ENCODE assay signal across 8 cellular contexts in the genomic region with DNA sequence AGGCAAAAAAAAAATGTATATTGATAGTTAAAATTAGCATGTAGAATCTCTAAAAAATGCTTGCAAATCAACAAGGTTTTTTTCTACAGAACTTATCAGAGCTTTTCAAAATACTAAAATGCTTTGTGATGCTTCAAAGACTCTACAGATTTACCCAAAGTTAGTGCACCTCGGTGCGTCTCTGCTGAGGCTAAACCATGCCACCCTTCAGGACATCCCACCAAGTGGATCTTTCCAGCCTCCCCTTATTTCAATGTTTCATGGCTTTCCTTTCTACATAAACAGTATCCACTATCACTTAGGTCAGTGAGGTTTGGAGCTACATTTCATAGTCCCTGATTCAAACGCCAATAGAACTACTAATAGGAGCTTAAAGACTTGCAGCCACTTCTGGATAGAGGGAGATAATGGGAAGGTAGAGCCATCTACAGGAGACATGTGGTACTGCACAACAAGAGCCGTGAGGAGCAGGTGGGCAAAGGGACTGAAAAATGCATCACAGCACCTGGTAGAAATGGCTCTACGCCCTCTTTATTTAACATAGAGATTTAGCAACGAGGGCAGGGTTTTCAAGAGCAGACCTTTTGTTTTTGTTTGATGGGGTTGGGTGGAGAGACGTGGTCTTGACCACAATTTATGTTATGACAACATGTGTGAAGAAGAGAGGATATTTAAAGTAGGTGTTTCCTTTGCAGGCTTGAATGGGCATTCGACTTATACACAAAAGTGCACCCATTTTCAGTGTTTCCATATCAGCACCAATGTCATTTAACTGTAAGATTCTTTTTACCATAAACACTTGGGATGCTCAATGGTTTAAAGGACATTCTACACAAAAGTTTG. TPM values are rescaled to one million over a fixed set of nuclear protein-coding genes. Genes with fewer than 3 reads are reported as not detected.
DNase-seq lines count a peak whose midpoint lies in the region; ATAC-seq, FAIRE-seq and TF ChIP-seq lines count a peak whose summit lies in the region.

No MANE protein-coding gene starts in this region.

- H3K27me3 Mint-ChIP-seq in activated CD8-positive, alpha-beta T cell treated with anti-CD3 and anti-CD28 coated beads for 36 hours = peaks cover 2% of the 10 kb centered on the region

- WGBS in gastroesophageal sphincter (ENCODE audit: low coverage in 1 of 2), 2 donors = 27 to 41% methylated on average over 6 to 8 of the region's 8 CpGs
- WGBS in pancreas, 2 donors = 27 to 29% methylated on average over 8 of the region's 8 CpGs

- TF ChIP-seq EP300 in gastroesophageal sphincter (IDR thresholded peaks at IDR 0.05) = no peak

- ATAC-seq in HG03025 (IDR thresholded peaks at IDR 0.05; ENCODE audit: low FRiP score, unreplicated experiment) (peak; percentile 63), gastroesophageal sphincter (peak; percentile 50), pancreas (peak; percentile 50 to 83 (median 78)), GM21786 (IDR thresholded peaks at IDR 0.05; ENCODE audit: unreplicated experiment) (no peak)
- ATAC-seq in activated CD8-positive, alpha-beta T cell treated with anti-CD3 and anti-CD28 coated beads for 36 hours = peak; percentile 74

- H3K4me1 Mint-ChIP-seq in activated CD8-positive, alpha-beta T cell treated with anti-CD3 and anti-CD28 coated beads for 36 hours (ENCODE audit: low read depth) = no peaks in the 10 kb centered on the region

- intact Hi-C loops in activated CD8-positive, alpha-beta T cell treated with anti-CD3 and anti-CD28 coated beads for 36 hours (cut with micrococcal nuclease) = loop anchor here (5.0 to 10.0 kb wide), 3 partner anchors 51 to 699 kb away; no protein-coding TSS in a partner anchor
- intact Hi-C loops in pancreas (cut with DNase I) = no loop called here

- no peak for TF ChIP-seq POLR2A in gastroesophageal sphincter (IDR thresholded peaks at IDR 0.05)

- peaks cover 6% of the 10 kb centered on the region for H3K27me3 ChIP-seq in gastroesophageal sphincter
- H3K27me3 ChIP-seq in pancreas = no peaks in the 10 kb centered on the region

- POLR2A ChIA-PET in AG04449 (lab: Yijun Ruan, JAX) = interaction anchor here (1.1 kb wide), 1 partner anchor 701 kb away, joined by 3 read pairs; no protein-coding TSS in a partner anchor
- POLR2A ChIA-PET in activated CD8-positive, alpha-beta T cell treated with anti-CD3 and anti-CD28 coated beads for 36 hours (lab: Charles Lee) = no interaction called here

- no peak overlapping the region for H3K27ac Mint-ChIP-seq in activated CD8-positive, alpha-beta T cell treated with anti-CD3 and anti-CD28 coated beads for 36 hours

- H3K9me3 ChIP-seq in gastroesophageal sphincter = no peaks in the 10 kb centered on the region
- no peaks in the 10 kb centered on the region for H3K9me3 ChIP-seq in pancreas

- H3K9me3 Mint-ChIP-seq in activated CD8-positive, alpha-beta T cell treated with anti-CD3 and anti-CD28 coated beads for 36 hours = no peaks in the 10 kb centered on the region

- TF ChIP-seq CTCF in AG04449 (IDR thresholded peaks at IDR 0.05; ENCODE audit: insufficient read depth, low read length, missing control alignments) = peak; percentile 81
- TF ChIP-seq CTCF in GM10266 (IDR thresholded peaks at IDR 0.05; ENCODE audit: control insufficient read depth, insufficient read depth, low read depth, missing control alignments) = peak; percentile 88
- TF ChIP-seq CTCF in activated CD8-positive, alpha-beta T cell treated with anti-CD3 and anti-CD28 coated beads for 36 hours (IDR thresholded peaks at IDR 0.05) = peak; percentile 92
- TF ChIP-seq CTCF in gastroesophageal sphincter (IDR thresholded peaks at IDR 0.05) = peak; percentile 68 to 83 (median 80)
- peak; percentile 72 to 86 (median 82) for TF ChIP-seq CTCF in pancreas (IDR thresholded peaks at IDR 0.05)

- H3K4me3 ChIP-seq in AG04449 (ENCODE audit: low read depth, low read length) (no peak overlapping the region), gastroesophageal sphincter (no peak overlapping the region), pancreas (no peak overlapping the region)

- peak; percentile 5 for DNase-seq in AG04449 (ENCODE audit: low read depth, low spot score)
- peak; percentile 55 for DNase-seq in GM10266 (ENCODE audit: extremely low spot score)
- DNase-seq in NCI-H226 = peak; percentile 6
- peak; percentile 53 for DNase-seq in activated CD8-positive, alpha-beta T cell treated with anti-CD3 and anti-CD28 coated beads for 36 hours
- DNase-seq in pancreas = peak in 1 of 6 donors; percentile 42

- H3K36me3 Mint-ChIP-seq in activated CD8-positive, alpha-beta T cell treated with anti-CD3 and anti-CD28 coated beads for 36 hours (ENCODE audit: low read depth) = no peaks in the 10 kb centered on the region

- CTCF ChIA-PET in AG04449 (lab: Yijun Ruan, JAX) = interaction anchor here (0.6 to 7.0 kb wide), 71 partner anchors 9 to 1581 kb away, joined by 3 to 172 read pairs (median 4); partner anchors contain the start of gene PIEZO2
- CTCF ChIA-PET in activated CD8-positive, alpha-beta T cell treated with anti-CD3 and anti-CD28 coated beads for 36 hours (lab: Charles Lee) = interaction anchor here (0.6 to 2.6 kb wide), 22 partner anchors 9 to 993 kb away, joined by 3 to 18 read pairs (median 4); no protein-coding TSS in a partner anchor

- FAIRE-seq in pancreas (lab: Jason Lieb, UNC) = no peak

- no peak overlapping the region for H3K4me3 Mint-ChIP-seq in activated CD8-positive, alpha-beta T cell treated with anti-CD3 and anti-CD28 coated beads for 36 hours

- H3K27ac ChIP-seq in gastroesophageal sphincter (no peak overlapping the region), pancreas (no peak overlapping the region)

- H3K36me3 ChIP-seq in gastroesophageal sphincter = no peaks in the 10 kb centered on the region
- H3K36me3 ChIP-seq in pancreas = no peaks in the 10 kb centered on the region

- no peaks in the 10 kb centered on the region for H3K4me1 ChIP-seq in gastroesophageal sphincter
- H3K4me1 ChIP-seq in pancreas = no peaks in the 10 kb centered on the region

RNA-seq across cellular contexts. Expression of gene SLC35G4, which starts 56.1 kb away (rescaled TPM):
- total RNA-seq in activated CD8-positive, alpha-beta T cell treated with anti-CD3 and anti-CD28 coated beads for 36 hours = not detected
- total RNA-seq in gastroesophageal sphincter (not detected), pancreas (not detected)
- not detected for polyA plus RNA-seq in pancreas
